8 cellular contexts compared by ENCODE assay signal in genomic region chr1:154334647-154335350, GRCh38. TPM values are rescaled to one million over a fixed set of nuclear protein-coding genes. Genes with fewer than 3 reads are reported as not detected.
DNase-seq lines count a peak whose midpoint lies in the region; ATAC-seq, FAIRE-seq and TF ChIP-seq lines count a peak whose summit lies in the region.

No MANE protein-coding gene starts in this region.

- H3K4me3 ChIP-seq in CD4-positive, CD25-positive, alpha-beta regulatory T cell (ENCODE audit: low read depth, low read length) = peak overlapping the region; percentile 44

- H3K36me3 Mint-ChIP-seq in CD4-positive, CD25-positive, alpha-beta regulatory T cell = peaks cover 62% of the 10 kb centered on the region

- peak overlapping the region; percentile 82 to 89 (median 84) for H3K4me3 Mint-ChIP-seq in CD4-positive, CD25-positive, alpha-beta regulatory T cell

- H3K9me3 Mint-ChIP-seq in CD4-positive, CD25-positive, alpha-beta regulatory T cell = no peaks in the 10 kb centered on the region

- DNase-seq in CD4-positive, CD25-positive, alpha-beta regulatory T cell = peak; percentile 82 to 98 (median 88)
- DNase-seq in H54 (ENCODE audit: insufficient read length, low spot score) (peak; percentile 78), NCI-H345 (lab: John Stamatoyannopoulos, UW) (peak; percentile 88), kidney tubule cell (ENCODE audit: low spot score) (peak; percentile 79)
- peak; percentile 85 for DNase-seq in activated CD4-positive, alpha-beta T cell treated with anti-CD3 and anti-CD28 coated beads for 1 hour
- DNase-seq in central memory CD4-positive, alpha-beta T cell = peak; percentile 87
- peak; percentile 93 for DNase-seq in stimulated activated CD4-positive, alpha-beta T cell treated with anti-CD3 and anti-CD28 coated beads, Interleukin-4, amount 100 ng/mL, for 1 hour

- peak overlapping the region; percentile 82 for H3K27ac ChIP-seq in CD4-positive, CD25-positive, alpha-beta regulatory T cell (ENCODE audit: insufficient read depth, low read length, poor library complexity, severe bottlenecking)

- peaks cover 96% of the 10 kb centered on the region for H3K4me1 ChIP-seq in CD4-positive, CD25-positive, alpha-beta regulatory T cell (ENCODE audit: control insufficient read depth, insufficient read depth, low read length, poor library complexity, severe bottlenecking)

- peak overlapping the region; percentile 89 to 98 (median 93) for H3K27ac Mint-ChIP-seq in CD4-positive, CD25-positive, alpha-beta regulatory T cell

- FAIRE-seq in H54 (lab: Jason Lieb, UNC) = no peak

- peaks cover 62% of the 10 kb centered on the region for H3K36me3 ChIP-seq in CD4-positive, CD25-positive, alpha-beta regulatory T cell (ENCODE audit: control insufficient read depth, insufficient read depth, low read length)

- H3K27me3 Mint-ChIP-seq in CD4-positive, CD25-positive, alpha-beta regulatory T cell = no peaks in the 10 kb centered on the region

- H3K4me1 Mint-ChIP-seq in CD4-positive, CD25-positive, alpha-beta regulatory T cell = peaks cover 26 to 94% (median 65%) of the 10 kb centered on the region in 4 donors

- peak; percentile 89 to 95 for ATAC-seq in CD4-positive, CD25-positive, alpha-beta regulatory T cell (ENCODE audit: low read depth in 2 of 2)
- ATAC-seq in GM19397 (IDR thresholded peaks at IDR 0.05; ENCODE audit: unreplicated experiment) = no peak

- TF ChIP-seq POLR2A in H54 (IDR thresholded peaks at IDR 0.05; ENCODE audit: low read depth, low read length) = no peak

- no peaks in the 10 kb centered on the region for H3K27me3 ChIP-seq in CD4-positive, CD25-positive, alpha-beta regulatory T cell (ENCODE audit: control insufficient read depth, insufficient read depth, low read length)

- H3K9me3 ChIP-seq in CD4-positive, CD25-positive, alpha-beta regulatory T cell (ENCODE audit: control insufficient read depth in 2 of 2, low read length in 2 of 2) = no peaks in the 10 kb centered on the region

RNA-seq across cellular contexts. Expression of gene ATP8B2, which starts 9.5 kb away (rescaled TPM):
- 267 TPM for total RNA-seq in CD4-positive, CD25-positive, alpha-beta regulatory T cell
- polyA plus RNA-seq in CD4-positive, CD25-positive, alpha-beta regulatory T cell = 100 to 1,000 TPM in 2 of 4 donors, 10 to 100 TPM in 2; 76.0 to 127 (median 104) TPM

RNA-seq across cellular contexts. Expression of gene AQP10, which starts 13.9 kb away (rescaled TPM):
- total RNA-seq in CD4-positive, CD25-positive, alpha-beta regulatory T cell = 0.81 TPM
- polyA plus RNA-seq in CD4-positive, CD25-positive, alpha-beta regulatory T cell = not detected
